In genomic region chr1:33880298-33880697, GRCh38 we compare ENCODE assay signal across 21 cellular contexts. TPM values are rescaled to one million over a fixed set of nuclear protein-coding genes. Genes with fewer than 3 reads are reported as not detected.
"Had no signal": no experiment of that assay in that cellular context is flagged by ENCODE, and none has a peak within 500 bp of the region (broad histone marks: within the 10 kb centered on the region; RNA-seq: fewer than 3 reads in every experiment).

No MANE protein-coding gene starts in this region.

- H3K4me1 ChIP-seq: esophagus muscularis mucosa, foreskin keratinocyte, thyroid gland had no signal

- ATAC-seq: foreskin keratinocyte; left cardiac atrium; left ventricle myocardium superior; naive thymus-derived CD8-positive, alpha-beta T cell had no signal

- DNase-seq: effector memory CD4-positive, alpha-beta T cell; foreskin keratinocyte; kidney; left cardiac atrium; left ventricle myocardium superior; mesendoderm; naive thymus-derived CD8-positive, alpha-beta T cell; small intestine; stimulated activated CD4-positive, alpha-beta T cell treated with anti-CD3 and anti-CD28 coated beads, Interleukin-12 subunit alpha, Interleukin-12 subunit beta, amount 100 ng/mL, for 4 hours; stimulated activated naive CD4-positive, alpha-beta T cell; thyroid gland had no signal

- H3K27ac ChIP-seq: epithelial cell of prostate, esophagus muscularis mucosa, foreskin keratinocyte, hepatocyte, neutrophil, right atrium auricular region, suprapubic skin, thyroid gland had no signal

- H3K4me3 ChIP-seq: esophagus muscularis mucosa, hepatocyte, right atrium auricular region, suprapubic skin, thyroid gland had no signal

- H3K36me3 ChIP-seq: esophagus muscularis mucosa, neutrophil, right atrium auricular region, suprapubic skin, thyroid gland had no signal

- H3K9me3 ChIP-seq: esophagus muscularis mucosa, neutrophil, right atrium auricular region, suprapubic skin, thyroid gland had no signal

RNA-seq across cellular contexts. Expression of gene HMGB4, which starts 16.4 kb away (rescaled TPM):
- total RNA-seq: esophagus muscularis mucosa; foreskin keratinocyte; hepatocyte; kidney; left cardiac atrium; left ventricle myocardium superior; lung microvascular endothelial cell; mononuclear cell; naive thymus-derived CD8-positive, alpha-beta T cell; osteoblast; pulmonary artery endothelial cell; right atrium auricular region; suprapubic skin had no signal
